ENCODE assay signal across 8 cellular contexts in the genomic region with DNA sequence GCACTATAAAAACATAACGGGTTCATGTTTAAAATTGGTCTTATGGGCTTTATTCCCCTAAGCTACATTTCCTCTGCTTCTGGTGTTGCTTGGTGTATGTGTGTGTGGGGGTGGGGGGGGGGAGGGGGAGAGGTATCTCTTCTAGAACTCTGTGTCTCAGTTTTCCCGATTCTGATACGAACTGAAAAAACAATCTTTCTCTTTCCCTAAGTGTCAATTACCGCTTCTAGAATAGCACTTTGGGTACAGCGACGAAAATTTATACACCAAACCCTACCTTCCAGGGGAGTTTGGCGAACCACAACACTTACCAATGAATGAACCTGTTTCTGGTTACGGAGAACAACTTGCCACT. TPM values are rescaled to one million over a fixed set of nuclear protein-coding genes. Genes with fewer than 3 reads are reported as not detected.
A peak's percentile ranks its signal among the peaks of the same experiment; 100 is the strongest.
DNase-seq lines count a peak whose midpoint lies in the region; ATAC-seq and TF ChIP-seq lines count a peak whose summit lies in the region.

No MANE protein-coding gene starts in this region.

- peaks cover 0 to 28% (median 17%) of the 10 kb centered on the region in 11 experiments; a peak in 13 of 22 replicates for H4K20me1 ChIP-seq in BLaER1 treated with 17β-estradiol and CSF1 and Interleukin-3, amounts not matched to agents 10 nM and 100 nM
- peaks cover 4% of the 10 kb centered on the region for H4K20me1 ChIP-seq in neural cell (ENCODE audit: insufficient read depth)

- peak overlapping the region; percentile 83 to 96 (median 90) for H3K4me3 ChIP-seq in BLaER1 treated with 17β-estradiol and CSF1 and Interleukin-3, amounts not matched to agents 10 nM and 100 nM
- H3K4me3 ChIP-seq in NT2/D1 (ENCODE audit: insufficient read length, low read depth) = peak overlapping the region; percentile 98
- peak overlapping the region; percentile 97 for H3K4me3 ChIP-seq in effector memory CD4-positive, alpha-beta T cell (ENCODE audit: insufficient read depth, low read depth, low read length, poor library complexity, severe bottlenecking)
- peak overlapping the region; percentile 97 for H3K4me3 ChIP-seq in neural cell (ENCODE audit: low read length)

- no peak for TF ChIP-seq RAD21 in neural cell (conservative IDR thresholded peaks at IDR 0.05)

- H3F3A ChIP-seq in neural cell (ENCODE audit: insufficient read depth, low read length, poor library complexity, severe bottlenecking) = no peaks in the 10 kb centered on the region

- H3K27ac ChIP-seq in BLaER1 treated with 17β-estradiol and CSF1 and Interleukin-3, amounts not matched to agents 10 nM and 100 nM = peak overlapping the region; percentile 73 to 96 (median 93)
- peak overlapping the region; percentile 90 for H3K27ac ChIP-seq in effector memory CD4-positive, alpha-beta T cell (ENCODE audit: insufficient read depth, low read length, poor library complexity, severe bottlenecking)
- peak overlapping the region; percentile 99 for H3K27ac ChIP-seq in neural cell (ENCODE audit: low read length)

- H3K4me2 ChIP-seq in BLaER1 treated with 17β-estradiol and CSF1 and Interleukin-3, amounts not matched to agents 10 nM and 100 nM = peak overlapping the region; percentile 80 to 94 (median 87)
- peak overlapping the region; percentile 68 for H3K4me2 ChIP-seq in neural cell (ENCODE audit: low read length)

- ATAC-seq in HG03565 (IDR thresholded peaks at IDR 0.05; ENCODE audit: unreplicated experiment) (no peak), GM19351 (IDR thresholded peaks at IDR 0.05; ENCODE audit: unreplicated experiment) (no peak), HG03159 (IDR thresholded peaks at IDR 0.05; ENCODE audit: unreplicated experiment) (no peak)

- H3K9me3 ChIP-seq in BLaER1 treated with 17β-estradiol and CSF1 and Interleukin-3, amounts not matched to agents 10 nM and 100 nM (replicated peaks in 1 of 11) = no peaks in the 10 kb centered on the region
- H3K9me3 ChIP-seq in NT2/D1 (ENCODE audit: insufficient read depth, low read length) (no peaks in the 10 kb centered on the region), neural cell (ENCODE audit: low read length) (no peaks in the 10 kb centered on the region)
- no peaks in the 10 kb centered on the region for H3K9me3 ChIP-seq in effector memory CD4-positive, alpha-beta T cell (ENCODE audit: control insufficient read depth, low read length)

- H3K9ac ChIP-seq in BLaER1 treated with 17β-estradiol and CSF1 and Interleukin-3, amounts not matched to agents 10 nM and 100 nM = peak overlapping the region; percentile 83 to 97 (median 92)
- H3K9ac ChIP-seq in NT2/D1 (ENCODE audit: insufficient read length, low read depth) = peak overlapping the region; percentile 100
- H3K9ac ChIP-seq in neural cell (ENCODE audit: low read length) = peak overlapping the region; percentile 98

- DNase-seq in NT2/D1 (ENCODE audit: low read depth, low spot score) (no peak), AG08395 (ENCODE audit: low spot score) (no peak)
- DNase-seq in effector memory CD4-positive, alpha-beta T cell = no peak

- TF ChIP-seq CTCF in neural cell (IDR thresholded peaks at IDR 0.05; ENCODE audit: poor library complexity, severe bottlenecking) = no peak

- no peaks in the 10 kb centered on the region for H3K9me2 ChIP-seq in neural cell (ENCODE audit: insufficient read depth, low read length)

- H3K79me2 ChIP-seq in neural cell (replicated peaks; ENCODE audit: insufficient read depth, low read length) = peaks cover 31% of the 10 kb centered on the region

- no peaks in the 10 kb centered on the region for H3K27me3 ChIP-seq in BLaER1 treated with 17β-estradiol and CSF1 and Interleukin-3, amounts not matched to agents 10 nM and 100 nM
- H3K27me3 ChIP-seq in NT2/D1 (ENCODE audit: insufficient read depth, insufficient read length) = no peaks in the 10 kb centered on the region
- no peaks in the 10 kb centered on the region for H3K27me3 ChIP-seq in effector memory CD4-positive, alpha-beta T cell (replicated peaks; ENCODE audit: control insufficient read depth, insufficient read depth, low read length, poor library complexity, severe bottlenecking)
- no peaks in the 10 kb centered on the region for H3K27me3 ChIP-seq in neural cell (ENCODE audit: insufficient read depth, low read depth, low read length)

- peak overlapping the region; percentile 98 for H2AFZ ChIP-seq in neural cell (ENCODE audit: low read depth, low read length)

- H3K4me1 ChIP-seq in BLaER1 treated with 17β-estradiol and CSF1 and Interleukin-3, amounts not matched to agents 10 nM and 100 nM = peaks cover 50 to 79% (median 72%) of the 10 kb centered on the region in 10 experiments
- peaks cover 2% of the 10 kb centered on the region for H3K4me1 ChIP-seq in NT2/D1 (ENCODE audit: insufficient read depth, insufficient read length)
- peaks cover 31% of the 10 kb centered on the region for H3K4me1 ChIP-seq in effector memory CD4-positive, alpha-beta T cell (ENCODE audit: control insufficient read depth, insufficient read depth, low read length, poor library complexity, severe bottlenecking)

- no peak for TF ChIP-seq EP300 in neural cell (conservative IDR thresholded peaks at IDR 0.05; ENCODE audit: poor library complexity, severe bottlenecking)

- H3K36me3 ChIP-seq in BLaER1 treated with 17β-estradiol and CSF1 and Interleukin-3, amounts not matched to agents 10 nM and 100 nM = peaks cover 32 to 46% (median 42%) of the 10 kb centered on the region in 11 experiments
- H3K36me3 ChIP-seq in NT2/D1 (ENCODE audit: insufficient read depth, insufficient read length, low read length) (peaks cover 45% of the 10 kb centered on the region), neural cell (ENCODE audit: insufficient read depth, low read length) (no peaks in the 10 kb centered on the region)
- peaks cover 19% of the 10 kb centered on the region for H3K36me3 ChIP-seq in effector memory CD4-positive, alpha-beta T cell (ENCODE audit: control insufficient read depth, insufficient read depth, low read length)

TF ChIP-seq in neural cell, 6 proteins besides CTCF, POLR2A, EP300 and RAD21:
- no peak for TF ChIP-seq TAF1 (IDR thresholded peaks at IDR 0.05; ENCODE audit: low read depth)
- no peak for TF ChIP-seq MXI1 (conservative IDR thresholded peaks at IDR 0.05; ENCODE audit: poor library complexity, severe bottlenecking)

RNA-seq across cellular contexts. Expression of a gene that starts 0.6 kb away (rescaled TPM):
- polyA plus RNA-seq in neural cell = 45.5 and 49.6 TPM in 2 replicates
- polyA minus RNA-seq in neural cell = 88.1 and 92.4 TPM in 2 replicates
